ENCODE assay signal across 23 cellular contexts in genomic region chr3:140399853-140400252, GRCh38.
"Had no signal": no experiment of that assay in that cellular context is flagged by ENCODE, and none has a peak within 500 bp of the region (broad histone marks: within the 10 kb centered on the region; RNA-seq: fewer than 3 reads in every experiment).

No MANE protein-coding gene starts in this region.

- H3K4me3 ChIP-seq: lower lobe of right lung, sigmoid colon, spleen, testis, upper lobe of left lung had no signal

- DNase-seq: activated B cell treated with CpG ODN at 0.5 μM for 24 hours; activated CD4-positive, alpha-beta memory T cell treated with anti-CD3 and anti-CD28 coated beads, Interleukin-2, amount 10 ng/mL, durations not matched to agents 7 days and 5 days; activated CD4-positive, alpha-beta T cell treated with anti-CD3 and anti-CD28 coated beads for 4 hours; activated naive CD4-positive, alpha-beta T cell treated with Interleukin-2 at 50 U/mL for 16 hours; activated naive CD8-positive, alpha-beta T cell treated with anti-CD3 and anti-CD28 coated beads, Interleukin-2, amount 10 ng/mL, durations not matched to agents 7 days and 5 days; activated T-cell treated with anti-CD3 and anti-CD28 coated beads, Interleukin-2, amount 50 U/mL, for 24 hours; amygdala; effector memory CD8-positive, alpha-beta T cell; lower lobe of right lung; midbrain; nephron progenitor cell; nucleus accumbens; posterior cingulate gyrus; sigmoid colon; spleen; stimulated activated CD4-positive, alpha-beta T cell treated with anti-CD3 and anti-CD28 coated beads, Interleukin-4, amount 100 ng/mL, for 4 hours; testis; upper lobe of left lung had no signal

- H3K27ac Mint-ChIP-seq: activated B cell treated with CpG ODN at 0.5 μM for 24 hours; activated CD4-positive, alpha-beta memory T cell treated with anti-CD3 and anti-CD28 coated beads, Interleukin-2, amount 10 ng/mL, durations not matched to agents 7 days and 5 days; activated naive CD8-positive, alpha-beta T cell treated with anti-CD3 and anti-CD28 coated beads, Interleukin-2, amount 10 ng/mL, durations not matched to agents 7 days and 5 days; activated T-cell treated with anti-CD3 and anti-CD28 coated beads, Interleukin-2, amount 50 U/mL, for 24 hours; activated T-helper 2 cell treated with anti-CD3 and anti-CD28 coated beads, Interferon-gamma antibody, Interleukin-2, Interleukin-4, amounts not matched to agents 10 μg/mL and 5 μg/mL and 100 μg/mL, durations not matched to agents 14 hours and 24 hours and 36 hours; effector memory CD8-positive, alpha-beta T cell; nephron progenitor cell; stimulated activated memory B cell treated with anti-CD40 and anti-IgM and Interleukin-4, amounts not matched to agents 10 μg/mL and 1 μg/mL and 100 μg/mL, for 72 hours; T-helper 2 cell treated with Interferon-gamma antibody and Interleukin-4, amounts not matched to agents 5 μg/mL and 100 μg/mL, for 36 hours had no signal

- H3K27ac ChIP-seq: foreskin keratinocyte, lower lobe of right lung, sigmoid colon, spleen, testis, upper lobe of left lung had no signal

- H3K9me3 ChIP-seq: lower lobe of right lung, sigmoid colon, spleen, testis, upper lobe of left lung had no signal

- H3K27me3 ChIP-seq: foreskin keratinocyte, sigmoid colon, testis, upper lobe of left lung had no signal

- H3K27me3 Mint-ChIP-seq: activated naive CD8-positive, alpha-beta T cell treated with anti-CD3 and anti-CD28 coated beads, Interleukin-2, amount 10 ng/mL, durations not matched to agents 7 days and 5 days; stimulated activated memory B cell treated with anti-CD40 and anti-IgM and Interleukin-4, amounts not matched to agents 10 μg/mL and 1 μg/mL and 100 μg/mL, for 72 hours had no signal

- H3K4me1 ChIP-seq: sigmoid colon, spleen had no signal

- H3K4me1 Mint-ChIP-seq: activated B cell treated with CpG ODN at 0.5 μM for 24 hours; activated CD4-positive, alpha-beta memory T cell treated with anti-CD3 and anti-CD28 coated beads, Interleukin-2, amount 10 ng/mL, durations not matched to agents 7 days and 5 days; activated naive CD8-positive, alpha-beta T cell treated with anti-CD3 and anti-CD28 coated beads, Interleukin-2, amount 10 ng/mL, durations not matched to agents 7 days and 5 days; stimulated activated memory B cell treated with anti-CD40 and anti-IgM and Interleukin-4, amounts not matched to agents 10 μg/mL and 1 μg/mL and 100 μg/mL, for 72 hours had no signal

- ATAC-seq: effector memory CD8-positive, alpha-beta T cell; foreskin keratinocyte; lower lobe of right lung; stimulated activated memory B cell treated with anti-CD40 and anti-IgM and Interleukin-4, amounts not matched to agents 10 μg/mL and 1 μg/mL and 100 μg/mL, for 72 hours had no signal

- FAIRE-seq: keratinocyte had no signal

- H3K36me3 ChIP-seq: lower lobe of right lung, sigmoid colon, spleen, upper lobe of left lung had no signal

- H3K4me3 Mint-ChIP-seq: activated B cell treated with CpG ODN at 0.5 μM for 24 hours; activated CD4-positive, alpha-beta memory T cell treated with anti-CD3 and anti-CD28 coated beads, Interleukin-2, amount 10 ng/mL, durations not matched to agents 7 days and 5 days; activated naive CD8-positive, alpha-beta T cell treated with anti-CD3 and anti-CD28 coated beads, Interleukin-2, amount 10 ng/mL, durations not matched to agents 7 days and 5 days; activated T-cell treated with anti-CD3 and anti-CD28 coated beads, Interleukin-2, amount 50 U/mL, for 24 hours; effector memory CD8-positive, alpha-beta T cell; nephron progenitor cell; stimulated activated memory B cell treated with anti-CD40 and anti-IgM and Interleukin-4, amounts not matched to agents 10 μg/mL and 1 μg/mL and 100 μg/mL, for 72 hours; T-helper 2 cell treated with Interferon-gamma antibody and Interleukin-4, amounts not matched to agents 5 μg/mL and 100 μg/mL, for 36 hours had no signal

- H3K9me3 Mint-ChIP-seq: activated B cell treated with CpG ODN at 0.5 μM for 24 hours; activated CD4-positive, alpha-beta memory T cell treated with anti-CD3 and anti-CD28 coated beads, Interleukin-2, amount 10 ng/mL, durations not matched to agents 7 days and 5 days; activated naive CD8-positive, alpha-beta T cell treated with anti-CD3 and anti-CD28 coated beads, Interleukin-2, amount 10 ng/mL, durations not matched to agents 7 days and 5 days; activated T-cell treated with anti-CD3 and anti-CD28 coated beads, Interleukin-2, amount 50 U/mL, for 24 hours; activated T-helper 2 cell treated with anti-CD3 and anti-CD28 coated beads, Interferon-gamma antibody, Interleukin-2, Interleukin-4, amounts not matched to agents 10 μg/mL and 5 μg/mL and 100 μg/mL, durations not matched to agents 14 hours and 24 hours and 36 hours; effector memory CD8-positive, alpha-beta T cell; nephron progenitor cell; stimulated activated memory B cell treated with anti-CD40 and anti-IgM and Interleukin-4, amounts not matched to agents 10 μg/mL and 1 μg/mL and 100 μg/mL, for 72 hours; T-helper 2 cell treated with Interferon-gamma antibody and Interleukin-4, amounts not matched to agents 5 μg/mL and 100 μg/mL, for 36 hours had no signal

- H3K36me3 Mint-ChIP-seq: activated naive CD8-positive, alpha-beta T cell treated with anti-CD3 and anti-CD28 coated beads, Interleukin-2, amount 10 ng/mL, durations not matched to agents 7 days and 5 days; stimulated activated memory B cell treated with anti-CD40 and anti-IgM and Interleukin-4, amounts not matched to agents 10 μg/mL and 1 μg/mL and 100 μg/mL, for 72 hours had no signal
